In the genomic region with DNA sequence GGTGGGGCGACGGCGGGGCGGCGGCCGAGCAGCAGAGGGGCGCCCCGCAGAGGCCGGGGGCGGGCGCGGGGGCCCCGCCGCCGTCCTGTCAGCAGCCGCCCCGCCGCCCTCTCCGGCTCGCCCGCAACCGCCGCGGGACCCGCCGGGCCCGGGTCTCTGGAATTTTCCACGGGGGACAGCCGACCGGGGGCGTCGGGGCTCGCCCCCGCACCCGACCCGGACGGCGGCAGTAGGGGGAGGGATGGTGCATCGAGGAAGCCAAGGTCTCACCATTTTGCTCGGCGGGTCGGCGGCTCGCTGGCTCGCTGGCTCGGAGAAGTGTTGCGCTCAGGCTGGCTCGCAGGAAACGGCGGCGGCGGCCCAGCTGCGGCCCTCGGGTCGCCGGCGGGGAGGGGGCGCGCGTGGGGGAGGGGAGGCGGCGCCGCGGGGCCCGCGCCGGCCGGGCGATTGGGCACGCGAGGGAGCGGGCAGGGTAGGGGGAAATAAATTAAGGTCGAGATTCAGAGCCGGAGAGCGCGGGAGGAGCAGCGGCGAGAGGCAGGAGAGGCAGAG, we compare ENCODE assay signal across 8 cellular contexts. TPM values are rescaled to one million over a fixed set of nuclear protein-coding genes. Genes with fewer than 3 reads are reported as not detected.
DNase-seq lines count a peak whose midpoint lies in the region; ATAC-seq and TF ChIP-seq lines count a peak whose summit lies in the region.

No MANE protein-coding gene starts in this region.

- 0 to 1% methylated on average over 19 to 56 of the region's 78 CpGs for WGBS in lower leg skin, 2 donors

- H3K27me3 ChIP-seq in WERI-Rb-1 (ENCODE audit: insufficient read depth, low read depth, severe bottlenecking): no peaks in the 10 kb centered on the region

- H3K36me3 ChIP-seq in WERI-Rb-1: peaks cover 31% of the 10 kb centered on the region

- H3K4me3 ChIP-seq in WERI-Rb-1 (ENCODE audit: low read depth, low read length) (peak overlapping the region; percentile 93), cardiac fibroblast (replicated peaks in 1 of 2; ENCODE audit: low read depth in 2 of 2, low read length in 2 of 2) (peak overlapping the region; percentile 86 to 94), lower leg skin (ENCODE audit: low read depth, poor library complexity, severe bottlenecking) (peak overlapping the region; percentile 89)

- TF ChIP-seq CTCF in WERI-Rb-1 (IDR thresholded peaks at IDR 0.05; ENCODE audit: low read depth, low read length): no peak
- no peak for TF ChIP-seq CTCF in cardiac fibroblast (IDR thresholded peaks at IDR 0.05; ENCODE audit: low read depth, low read length)
- no peak for TF ChIP-seq CTCF in lower leg skin (IDR thresholded peaks at IDR 0.05)

- peak overlapping the region; percentile 98 for H3K27ac ChIP-seq in WERI-Rb-1

- no peak for TF ChIP-seq POLR2A in lower leg skin (IDR thresholded peaks at IDR 0.05)

- peak; percentile 5 for ATAC-seq in HG03039 (IDR thresholded peaks at IDR 0.05; ENCODE audit: unreplicated experiment)

- intact Hi-C loops in lower leg skin (cut with DNase I; ENCODE audit: low total_unique reads): no loop called here

- H3K9me3 ChIP-seq in WERI-Rb-1 (ENCODE audit: severe bottlenecking): no peaks in the 10 kb centered on the region

- DNase-seq in NCI-H146 (lab: John Stamatoyannopoulos, UW): peak; percentile 41
- no peak for DNase-seq in NCI-H146 treated with DMSO at 0.1 percent for 48 hours (lab: John Stamatoyannopoulos, UW; ENCODE audit: unreplicated experiment)
- DNase-seq in WERI-Rb-1: no peak
- no peak for DNase-seq in cardiac fibroblast (ENCODE audit: low read depth in 2 of 2)
- peak; percentile 18 to 87 for DNase-seq in lower leg skin (ENCODE audit: low spot score in 2 of 2)
- DNase-seq in stimulated activated CD8-positive, alpha-beta memory T cell treated with anti-CD3 and anti-CD28 coated beads, Interleukin-12 subunit alpha, Interleukin-12 subunit beta, amount 100 ng/mL, for 24 hours (ENCODE audit: extremely low read depth): peak; percentile 12
- DNase-seq in AG08395 (ENCODE audit: low spot score): no peak

RNA-seq across cellular contexts. Expression of gene PPP3R1, which starts 0.4 kb away (rescaled TPM):
- total RNA-seq in lower leg skin: 10 to 100 TPM; 31.0 to 42.4 (median 34.7) TPM

Comparison
In these comparisons a context has a peak if more than half of its experiments do, and no peak if none do; other contexts are left out.
1. DNase-seq: peak in NCI-H146 (single experiment), lower leg skin (2 of 2) and stimulated activated CD8-positive, alpha-beta memory T cell treated with anti-CD3 and anti-CD28 coated beads, Interleukin-12 subunit alpha, Interleukin-12 subunit beta, amount 100 ng/mL, for 24 hours (single experiment); none in NCI-H146 treated with DMSO at 0.1 percent for 48 hours (single experiment), WERI-Rb-1 (single experiment), cardiac fibroblast (0 of 2) and AG08395 (single experiment).
2. Peak in every context shown above with its lines, with median percentiles within 50 percentile points of each other: H3K4me3 ChIP-seq.